Comparison of ENCODE assay signal across 10 cellular contexts in the genomic region with DNA sequence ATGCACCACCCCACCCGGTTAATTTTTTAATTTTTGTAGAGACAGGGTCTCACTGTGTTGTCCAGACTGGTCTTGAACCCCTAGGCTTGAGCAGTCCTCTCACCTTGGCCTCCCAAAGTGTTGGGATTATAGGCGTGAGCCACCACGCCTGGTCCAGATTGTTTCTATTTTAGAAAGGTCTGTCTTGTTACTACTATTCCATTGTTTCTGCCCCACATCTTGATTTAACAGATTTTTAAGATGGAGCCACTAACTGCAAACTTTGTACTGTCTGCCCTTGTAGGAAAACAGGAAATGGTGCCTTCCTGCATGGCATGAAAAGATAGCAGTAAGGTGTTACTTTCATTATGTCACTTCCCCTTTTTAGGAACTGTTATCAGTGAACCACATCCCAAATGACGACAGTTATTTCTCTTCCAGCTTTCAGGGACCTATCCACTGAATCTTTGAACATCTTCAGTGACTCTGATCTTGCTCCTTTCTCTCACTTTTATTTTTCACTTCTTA. TPM values are rescaled to one million over a fixed set of nuclear protein-coding genes. Genes with fewer than 3 reads are reported as not detected.
DNase-seq lines count a peak whose midpoint lies in the region; ATAC-seq and TF ChIP-seq lines count a peak whose summit lies in the region.
"Had no signal": no experiment of that assay in that cellular context is flagged by ENCODE, and none has a peak within 500 bp of the region (broad histone marks: within the 10 kb centered on the region; RNA-seq: fewer than 3 reads in every experiment).

No MANE protein-coding gene starts in this region.

- no peak for TF ChIP-seq POLR2A in upper lobe of left lung (IDR thresholded peaks at IDR 0.05)
- TF ChIP-seq POLR2A in ovary (IDR thresholded peaks at IDR 0.05): no peak

- H3K9me3 Mint-ChIP-seq in activated T-cell treated with anti-CD3 and anti-CD28 coated beads, Interleukin-2, amount 50 U/mL, for 72 hours: peaks cover 0 to 1% of the 10 kb centered on the region in 2 donors
- no peaks in the 10 kb centered on the region for H3K9me3 Mint-ChIP-seq in CD14-positive monocyte
- H3K9me3 Mint-ChIP-seq: nephron had no signal

- no peak for TF ChIP-seq CTCF in upper lobe of left lung (IDR thresholded peaks at IDR 0.05)
- no peak for TF ChIP-seq CTCF in CD14-positive monocyte (IDR thresholded peaks at IDR 0.05)
- TF ChIP-seq CTCF in ovary (IDR thresholded peaks at IDR 0.05): no peak

- ATAC-seq in activated T-cell treated with anti-CD3 and anti-CD28 coated beads, Interleukin-2, amount 50 U/mL, for 72 hours (replicated peaks in 1 of 2): peak in 1 of 2 donors; percentile 21
- ATAC-seq in HG03097 (IDR thresholded peaks at IDR 0.05; ENCODE audit: low FRiP score, unreplicated experiment): peak; percentile 68
- peak; percentile 60 for ATAC-seq in T-helper 17 cell
- no peak for ATAC-seq in upper lobe of left lung (ENCODE audit: low FRiP score in 2 of 2)
- ATAC-seq in HG03439 (IDR thresholded peaks at IDR 0.05; ENCODE audit: unreplicated experiment): no peak

- H3K27ac ChIP-seq in upper lobe of left lung (peak overlapping the region in 3 of 4 donors; percentile 35 to 59 (median 48)), ovary (no peak overlapping the region)

- H3K27ac Mint-ChIP-seq in activated T-cell treated with anti-CD3 and anti-CD28 coated beads, Interleukin-2, amount 50 U/mL, for 72 hours: peak overlapping the region; percentile 60
- H3K27ac Mint-ChIP-seq in T-helper 17 cell (peak overlapping the region; percentile 87), CD14-positive monocyte (peak overlapping the region in 3 of 7 donors; percentile 13 to 73 (median 18))
- H3K27ac Mint-ChIP-seq: nephron had no signal

- no peaks in the 10 kb centered on the region for H3K27me3 ChIP-seq in upper lobe of left lung
- no peaks in the 10 kb centered on the region for H3K27me3 ChIP-seq in ovary

- no peak for DNase-seq in activated T-cell treated with anti-CD3 and anti-CD28 coated beads, Interleukin-2, amount 50 U/mL, for 72 hours
- DNase-seq in activated T-cell treated with anti-CD3 and anti-CD28 coated beads, Interleukin-2, amount 50 U/mL, for 48 hours: no peak
- DNase-seq in T-helper 17 cell: no peak
- no peak for DNase-seq in upper lobe of left lung
- DNase-seq in CD14-positive monocyte (ENCODE audit: low spot score): no peak
- no peak for DNase-seq in ovary
- DNase-seq: NCI-H510A treated with DMSO at 0.1 percent for 48 hours had no signal

- H3K4me1 ChIP-seq in upper lobe of left lung (peaks cover 0 to 12% (median 0%) of the 10 kb centered on the region in 4 donors), ovary (ENCODE audit: insufficient read depth) (no peaks in the 10 kb centered on the region)

- H3K4me3 ChIP-seq in upper lobe of left lung (no peak overlapping the region), ovary (no peak overlapping the region)

- intact Hi-C loops in CD14-positive monocyte (cut with micrococcal nuclease): no loop called here
- intact Hi-C loops in ovary (cut with DNase I): no loop called here

- 59 to 61% methylated on average over 4 of the region's 4 CpGs for WGBS in upper lobe of left lung, 2 donors
- WGBS in ovary, 3 donors: 82 to 88% (median 87%) methylated on average over 4 of the region's 4 CpGs

- H3K9me3 ChIP-seq in T-helper 17 cell (ENCODE audit: control insufficient read depth, low read length, poor library complexity, severe bottlenecking) (no peaks in the 10 kb centered on the region), upper lobe of left lung (no peaks in the 10 kb centered on the region), ovary (no peaks in the 10 kb centered on the region)

- peaks cover 28 to 72% of the 10 kb centered on the region in 2 donors for H3K36me3 Mint-ChIP-seq in activated T-cell treated with anti-CD3 and anti-CD28 coated beads, Interleukin-2, amount 50 U/mL, for 72 hours (ENCODE audit: insufficient read depth in 2 of 2)
- H3K36me3 Mint-ChIP-seq in T-helper 17 cell (ENCODE audit: low read depth) (peaks cover 6% of the 10 kb centered on the region), CD14-positive monocyte (peaks cover 63 to 77% of the 10 kb centered on the region in 2 donors)

- H3K36me3 ChIP-seq in upper lobe of left lung (peaks cover 0 to 45% (median 13%) of the 10 kb centered on the region in 4 donors), ovary (no peaks in the 10 kb centered on the region)

- peak overlapping the region; percentile 2 to 14 for H3K4me3 Mint-ChIP-seq in activated T-cell treated with anti-CD3 and anti-CD28 coated beads, Interleukin-2, amount 50 U/mL, for 72 hours
- peak overlapping the region; percentile 49 for H3K4me3 Mint-ChIP-seq in T-helper 17 cell
- H3K4me3 Mint-ChIP-seq in CD14-positive monocyte: no peak overlapping the region
- H3K4me3 Mint-ChIP-seq: nephron had no signal

- TF ChIP-seq EP300 in upper lobe of left lung (IDR thresholded peaks at IDR 0.05) (peak in 2 of 4 donors; percentile 84 to 89), ovary (IDR thresholded peaks at IDR 0.05) (no peak)

- peaks cover 21% of the 10 kb centered on the region for H3K4me1 Mint-ChIP-seq in activated T-cell treated with anti-CD3 and anti-CD28 coated beads, Interleukin-2, amount 50 U/mL, for 72 hours (ENCODE audit: low read depth)
- H3K4me1 Mint-ChIP-seq in T-helper 17 cell (peaks cover 12% of the 10 kb centered on the region), CD14-positive monocyte (peaks cover 8% of the 10 kb centered on the region)
- H3K4me1 Mint-ChIP-seq: nephron had no signal

- H3K27me3 Mint-ChIP-seq in activated T-cell treated with anti-CD3 and anti-CD28 coated beads, Interleukin-2, amount 50 U/mL, for 72 hours (ENCODE audit: low read depth): no peaks in the 10 kb centered on the region
- H3K27me3 Mint-ChIP-seq in T-helper 17 cell (no peaks in the 10 kb centered on the region), CD14-positive monocyte (ENCODE audit: low read depth in 3 of 3) (no peaks in the 10 kb centered on the region)

RNA-seq across cellular contexts. Expression of a gene that starts 23.2 kb away (rescaled TPM):
- total RNA-seq in activated T-cell treated with anti-CD3 and anti-CD28 coated beads, Interleukin-2, amount 50 U/mL, for 72 hours: 100 to 1,000 TPM; 284 to 353 TPM
- total RNA-seq in T-helper 17 cell (100 to 1,000 TPM; 129 to 143 TPM), upper lobe of left lung (100 to 1,000 TPM in 2 of 6 donors, 10 to 100 TPM in 4; 70.5 to 195 (median 88.5) TPM), ovary (100 to 1,000 TPM in 6 of 7 donors, 10 to 100 TPM in 1; 73.7 to 155 (median 109) TPM)
- polyA plus RNA-seq in CD14-positive monocyte (1 to 10 TPM; 5.9 to 7.4 TPM), ovary (10 to 100 TPM; 98.0 to 99.6 TPM)

RNA-seq across cellular contexts. Expression of a gene that starts 23.4 kb away (rescaled TPM):
- 10 to 100 TPM; 36.2 to 44.8 TPM for total RNA-seq in activated T-cell treated with anti-CD3 and anti-CD28 coated beads, Interleukin-2, amount 50 U/mL, for 72 hours
- total RNA-seq in T-helper 17 cell (10 to 100 TPM; 12.1 to 13.9 TPM), upper lobe of left lung (10 to 100 TPM; 23.6 to 81.3 (median 39.8) TPM), ovary (10 to 100 TPM; 28.4 to 48.0 (median 36.0) TPM)
- polyA plus RNA-seq in CD14-positive monocyte (10 to 100 TPM; 14.1 to 23.6 TPM), ovary (10 to 100 TPM; 22.8 to 38.6 TPM)

RNA-seq across cellular contexts. Expression of a gene that starts 56.6 kb away (rescaled TPM):
- 10 to 100 TPM; 27.6 to 30.9 TPM for total RNA-seq in activated T-cell treated with anti-CD3 and anti-CD28 coated beads, Interleukin-2, amount 50 U/mL, for 72 hours
- total RNA-seq in T-helper 17 cell: 10 to 100 TPM in 1 of 2 donors, 1 to 10 TPM in 1; 9.3 to 11.9 TPM
- total RNA-seq in upper lobe of left lung: 10 to 100 TPM in 3 of 6 donors, 1 to 10 TPM in 3; 7.0 to 28.3 (median 11.2) TPM
- polyA plus RNA-seq in CD14-positive monocyte: under 1 TPM; 0.29 to 1.00 TPM
- 10 to 100 TPM in 3 of 7 donors, 1 to 10 TPM in 4; 6.7 to 12.0 (median 8.4) TPM for total RNA-seq in ovary
- 1 to 10 TPM; 7.1 to 8.4 TPM for polyA plus RNA-seq in ovary

Comparison
In these comparisons a context has a peak if more than half of its experiments do, and no peak if none do; other contexts are left out.
1. ATAC-seq: peak in HG03097 (single experiment) and T-helper 17 cell (single experiment); none in upper lobe of left lung (0 of 2) and HG03439 (single experiment).
2. H3K4me3 Mint-ChIP-seq: peak in activated T-cell treated with anti-CD3 and anti-CD28 coated beads, Interleukin-2, amount 50 U/mL, for 72 hours (2 of 2) and T-helper 17 cell (single experiment); none in CD14-positive monocyte (0 of 2).
3. H3K27ac ChIP-seq: peak in upper lobe of left lung (3 of 4); none in ovary (0 of 2).